ENCODE assay signal across 9 cellular contexts in the genomic region with DNA sequence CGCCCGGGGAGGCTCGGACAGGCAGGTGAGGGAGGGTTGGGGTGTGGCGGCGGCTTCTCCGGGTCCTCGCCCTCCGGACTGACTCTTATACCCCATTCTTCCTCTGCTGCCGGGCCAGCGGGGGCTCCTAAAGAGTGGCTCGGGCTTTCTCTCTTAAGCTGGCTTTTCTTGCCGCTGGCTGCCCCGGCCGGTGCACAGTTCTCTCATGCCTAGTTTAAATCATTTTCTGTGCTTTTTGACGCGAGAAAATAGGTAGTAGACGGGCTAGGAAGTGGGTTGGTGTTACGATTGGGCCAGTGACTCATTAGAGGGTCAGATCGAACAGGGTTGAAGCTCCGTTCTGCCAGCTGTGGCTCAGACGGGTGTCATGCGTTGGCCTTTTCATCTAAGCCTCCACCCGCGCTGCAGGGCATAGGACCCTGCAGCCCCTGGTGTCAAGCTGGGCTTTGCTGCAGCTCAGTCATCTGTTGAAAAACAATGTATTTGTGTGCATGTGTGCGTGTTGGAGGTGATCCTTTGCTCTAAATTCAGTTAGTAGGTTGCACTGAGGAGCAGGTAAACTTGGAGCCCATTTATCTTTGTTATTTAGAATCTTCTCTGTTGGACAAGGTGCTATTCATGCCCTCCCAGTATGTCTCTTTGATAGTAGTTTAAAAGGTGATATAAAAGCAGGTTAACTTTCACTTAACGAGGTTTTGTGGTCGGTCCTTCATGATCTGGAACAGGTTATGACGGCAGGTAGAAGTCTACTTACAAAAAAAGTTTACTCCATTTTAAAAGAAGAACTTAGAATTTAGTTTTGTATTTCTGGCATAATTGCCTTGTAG. TPM values are rescaled to one million over a fixed set of nuclear protein-coding genes. Genes with fewer than 3 reads are reported as not detected.
A peak's percentile ranks its signal among the peaks of the same experiment; 100 is the strongest.
DNase-seq lines count a peak whose midpoint lies in the region; ATAC-seq, FAIRE-seq and TF ChIP-seq lines count a peak whose summit lies in the region.
"Had no signal": no experiment of that assay in that cellular context is flagged by ENCODE, and none has a peak within 500 bp of the region (broad histone marks: within the 10 kb centered on the region; RNA-seq: fewer than 3 reads in every experiment).

No MANE protein-coding gene starts in this region.

- no TSS peak for BruUV-seq in Panc1 (replicated peaks; lab: Mats Ljungman, UMichigan)

- in situ Hi-C loops in Panc1 (cut with HindIII; ENCODE audit: low pct_unique_long_range_greater_than_20kb, low sequenced_read_pairs): no loop called here

- intact Hi-C loops in Panc1 (cut with micrococcal nuclease; ENCODE audit: unreplicated experiment): no loop called here

- H3K27ac ChIP-seq in Panc1 (ENCODE audit: low read length) (peak overlapping the region; percentile 79), thymus (ENCODE audit: low read depth) (peak overlapping the region; percentile 95)

- no peaks in the 10 kb centered on the region for H3K36me3 ChIP-seq in BE2C
- no peaks in the 10 kb centered on the region; the same call in 1 of the 2 replicates for H3K36me3 ChIP-seq in Panc1 (ENCODE audit: control insufficient read depth, insufficient read depth, low read length)
- peaks cover 1% of the 10 kb centered on the region for H3K36me3 ChIP-seq in thymus (ENCODE audit: control insufficient read depth, insufficient read depth)

- H3K9me3 ChIP-seq in BE2C: no peaks in the 10 kb centered on the region
- H3K9me3 ChIP-seq in Panc1 (ENCODE audit: control insufficient read depth, insufficient read depth, low read depth, low read length): no peaks in the 10 kb centered on the region
- H3K9me3 ChIP-seq in thymus (ENCODE audit: control insufficient read depth): peaks cover 2% of the 10 kb centered on the region

- H3K4me3 ChIP-seq in BE2C (ENCODE audit: low read depth, low read length) (peak overlapping the region; percentile 87), Panc1 (ENCODE audit: low read depth in 2 of 2, low read length in 2 of 2) (peak overlapping the region; percentile 81 to 83), thymus (ENCODE audit: low read length) (peak overlapping the region; percentile 97)

- under 1% methylated on average over 28 of the region's 28 CpGs for WGBS in thymus

- DNase-seq in BE2C (peak; percentile 47), Panc1 (ENCODE audit: low read depth, low spot score) (no peak), frontal cortex (ENCODE audit: low spot score in 2 of 2) (peak; percentile 25 to 34), omental fat pad (ENCODE audit: low spot score) (no peak)
- peak; percentile 80 for DNase-seq in activated effector memory CD4-positive, alpha-beta T cell treated with anti-CD3 and anti-CD28 coated beads, Interleukin-2, amount 50 U/mL, for 16 hours

- CTCF ChIA-PET in Panc1 (lab: Charles Lee): no interaction called here

- TF ChIP-seq CTCF in BE2C (IDR thresholded peaks at IDR 0.05; ENCODE audit: low read depth, low read length) (no peak), Panc1 (IDR thresholded peaks at IDR 0.05) (no peak), omental fat pad (IDR thresholded peaks at IDR 0.05) (no peak)

- ATAC-seq in GM19035 (IDR thresholded peaks at IDR 0.05; ENCODE audit: unreplicated experiment) (peak; percentile 41), HG03342 (IDR thresholded peaks at IDR 0.05; ENCODE audit: unreplicated experiment) (peak; percentile 28), Panc1 (peak; percentile 60), omental fat pad (ENCODE audit: low FRiP score) (peak; percentile 63)

- H3K27me3 ChIP-seq in BE2C (no peaks in the 10 kb centered on the region), Panc1 (ENCODE audit: control insufficient read depth, insufficient read depth, low read length) (no peaks in the 10 kb centered on the region), thymus (ENCODE audit: control insufficient read depth, insufficient read depth) (no peaks in the 10 kb centered on the region)

- no peaks in the 10 kb centered on the region; the same call in 1 of the 2 replicates for H3K4me1 ChIP-seq in BE2C
- peaks cover 20% of the 10 kb centered on the region for H3K4me1 ChIP-seq in Panc1 (ENCODE audit: control insufficient read depth, insufficient read depth, low read length)
- peaks cover 8% of the 10 kb centered on the region for H3K4me1 ChIP-seq in thymus (ENCODE audit: control insufficient read depth, insufficient read depth, low read length)

- no peak for FAIRE-seq in frontal cortex (lab: Jason Lieb, UNC)
- FAIRE-seq: TTC549 had no signal

- POLR2A ChIA-PET in Panc1 (lab: Charles Lee): no interaction called here

RNA-seq across cellular contexts. Expression of a gene that starts 0.8 kb away (rescaled TPM):
- polyA plus RNA-seq in BE2C (2012; ENCODE audit: insufficient read depth, insufficient read length, low read depth): 2.8 TPM
- total RNA-seq in Panc1 (2021; ENCODE audit: unreplicated experiment): 23.3 TPM
- 3.1 TPM for polyA plus RNA-seq in Panc1 (2012; ENCODE audit: insufficient read length)
- total RNA-seq in frontal cortex: 44.8 TPM
- total RNA-seq in omental fat pad: 10 to 100 TPM; 33.2 to 64.1 (median 43.7) TPM
- polyA plus RNA-seq in thymus: 34.3 TPM

Comparison
In these comparisons a context has a peak if more than half of its experiments do, and no peak if none do; other contexts are left out.
1. DNase-seq: peak in BE2C (single experiment), activated effector memory CD4-positive, alpha-beta T cell treated with anti-CD3 and anti-CD28 coated beads, Interleukin-2, amount 50 U/mL, for 16 hours (single experiment) and frontal cortex (2 of 2); none in Panc1 (single experiment) and omental fat pad (single experiment).
2. Peak in every context shown above with its lines, with median percentiles within 50 percentile points of each other: H3K4me3 ChIP-seq and ATAC-seq.